2 cellular contexts compared by ENCODE assay signal in the genomic region with DNA sequence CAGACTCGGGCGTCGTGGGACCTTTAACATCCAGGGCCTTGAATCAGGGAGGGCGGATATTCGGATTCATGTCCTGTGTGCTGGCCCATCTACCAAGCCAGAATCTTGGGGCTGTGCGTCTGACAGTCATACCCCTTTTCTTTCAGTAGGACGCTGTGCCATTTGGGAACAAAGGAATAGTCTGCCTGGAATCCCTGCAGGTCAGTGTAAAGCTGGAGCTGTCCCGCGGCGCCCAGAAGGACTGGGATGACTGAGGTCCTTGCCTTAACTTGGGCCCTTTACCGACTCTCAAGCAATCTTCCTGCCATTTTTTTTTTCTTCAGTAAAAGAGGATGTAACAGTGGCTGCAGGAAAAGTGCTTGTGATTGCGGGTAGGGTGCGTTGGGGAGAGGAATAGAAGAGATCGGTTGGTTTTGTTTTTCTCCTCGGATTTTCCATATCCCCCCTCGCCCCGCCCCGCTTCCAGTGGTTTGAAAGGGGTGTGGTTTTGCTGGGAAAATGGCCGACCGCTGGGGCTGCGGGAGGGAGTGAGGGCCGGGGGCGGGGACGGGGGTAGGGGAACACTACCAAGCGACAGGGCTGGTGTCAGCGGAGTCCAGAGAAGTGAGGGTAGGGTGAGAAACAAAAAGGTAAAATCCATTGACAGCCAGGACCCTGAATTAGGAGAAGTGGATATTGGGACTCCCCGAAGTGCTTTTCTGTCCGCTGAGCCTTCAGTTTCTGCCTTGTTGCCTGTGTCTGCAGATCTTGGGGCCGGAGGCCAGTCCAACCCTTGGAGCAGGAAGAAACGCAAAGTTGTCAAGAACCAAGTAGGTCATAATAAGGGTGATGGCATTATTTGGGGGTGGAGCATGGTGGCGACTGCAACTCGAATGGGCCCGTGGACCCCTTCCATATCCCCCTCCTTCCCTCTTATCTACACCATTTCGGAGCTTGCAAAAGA.
TF ChIP-seq lines count a peak whose summit lies in the region.

No MANE protein-coding gene starts in this region.

TF ChIP-seq in HepG2, 621 proteins besides CTCF, POLR2A, EP300 and RAD21 (continued from another document):
- TF ChIP-seq, protein P1, sequence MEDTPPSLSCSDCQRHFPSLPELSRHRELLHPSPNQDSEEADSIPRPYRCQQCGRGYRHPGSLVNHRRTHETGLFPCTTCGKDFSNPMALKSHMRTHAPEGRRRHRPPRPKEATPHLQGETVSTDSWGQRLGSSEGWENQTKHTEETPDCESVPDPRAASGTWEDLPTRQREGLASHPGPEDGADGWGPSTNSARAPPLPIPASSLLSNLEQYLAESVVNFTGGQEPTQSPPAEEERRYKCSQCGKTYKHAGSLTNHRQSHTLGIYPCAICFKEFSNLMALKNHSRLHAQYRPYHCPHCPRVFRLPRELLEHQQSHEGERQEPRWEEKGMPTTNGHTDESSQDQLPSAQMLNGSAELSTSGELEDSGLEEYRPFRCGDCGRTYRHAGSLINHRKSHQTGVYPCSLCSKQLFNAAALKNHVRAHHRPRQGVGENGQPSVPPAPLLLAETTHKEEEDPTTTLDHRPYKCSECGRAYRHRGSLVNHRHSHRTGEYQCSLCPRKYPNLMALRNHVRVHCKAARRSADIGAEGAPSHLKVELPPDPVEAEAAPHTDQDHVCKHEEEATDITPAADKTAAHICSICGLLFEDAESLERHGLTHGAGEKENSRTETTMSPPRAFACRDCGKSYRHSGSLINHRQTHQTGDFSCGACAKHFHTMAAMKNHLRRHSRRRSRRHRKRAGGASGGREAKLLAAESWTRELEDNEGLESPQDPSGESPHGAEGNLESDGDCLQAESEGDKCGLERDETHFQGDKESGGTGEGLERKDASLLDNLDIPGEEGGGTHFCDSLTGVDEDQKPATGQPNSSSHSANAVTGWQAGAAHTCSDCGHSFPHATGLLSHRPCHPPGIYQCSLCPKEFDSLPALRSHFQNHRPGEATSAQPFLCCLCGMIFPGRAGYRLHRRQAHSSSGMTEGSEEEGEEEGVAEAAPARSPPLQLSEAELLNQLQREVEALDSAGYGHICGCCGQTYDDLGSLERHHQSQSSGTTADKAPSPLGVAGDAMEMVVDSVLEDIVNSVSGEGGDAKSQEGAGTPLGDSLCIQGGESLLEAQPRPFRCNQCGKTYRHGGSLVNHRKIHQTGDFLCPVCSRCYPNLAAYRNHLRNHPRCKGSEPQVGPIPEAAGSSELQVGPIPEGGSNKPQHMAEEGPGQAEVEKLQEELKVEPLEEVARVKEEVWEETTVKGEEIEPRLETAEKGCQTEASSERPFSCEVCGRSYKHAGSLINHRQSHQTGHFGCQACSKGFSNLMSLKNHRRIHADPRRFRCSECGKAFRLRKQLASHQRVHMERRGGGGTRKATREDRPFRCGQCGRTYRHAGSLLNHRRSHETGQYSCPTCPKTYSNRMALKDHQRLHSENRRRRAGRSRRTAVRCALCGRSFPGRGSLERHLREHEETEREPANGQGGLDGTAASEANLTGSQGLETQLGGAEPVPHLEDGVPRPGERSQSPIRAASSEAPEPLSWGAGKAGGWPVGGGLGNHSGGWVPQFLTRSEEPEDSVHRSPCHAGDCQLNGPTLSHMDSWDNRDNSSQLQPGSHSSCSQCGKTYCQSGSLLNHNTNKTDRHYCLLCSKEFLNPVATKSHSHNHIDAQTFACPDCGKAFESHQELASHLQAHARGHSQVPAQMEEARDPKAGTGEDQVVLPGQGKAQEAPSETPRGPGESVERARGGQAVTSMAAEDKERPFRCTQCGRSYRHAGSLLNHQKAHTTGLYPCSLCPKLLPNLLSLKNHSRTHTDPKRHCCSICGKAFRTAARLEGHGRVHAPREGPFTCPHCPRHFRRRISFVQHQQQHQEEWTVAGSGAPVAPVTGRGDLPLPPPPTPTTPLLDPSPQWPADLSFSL (CRISPR knock-in tag; IDR thresholded peaks at IDR 0.05) = no peak
- TF ChIP-seq, protein P2, sequence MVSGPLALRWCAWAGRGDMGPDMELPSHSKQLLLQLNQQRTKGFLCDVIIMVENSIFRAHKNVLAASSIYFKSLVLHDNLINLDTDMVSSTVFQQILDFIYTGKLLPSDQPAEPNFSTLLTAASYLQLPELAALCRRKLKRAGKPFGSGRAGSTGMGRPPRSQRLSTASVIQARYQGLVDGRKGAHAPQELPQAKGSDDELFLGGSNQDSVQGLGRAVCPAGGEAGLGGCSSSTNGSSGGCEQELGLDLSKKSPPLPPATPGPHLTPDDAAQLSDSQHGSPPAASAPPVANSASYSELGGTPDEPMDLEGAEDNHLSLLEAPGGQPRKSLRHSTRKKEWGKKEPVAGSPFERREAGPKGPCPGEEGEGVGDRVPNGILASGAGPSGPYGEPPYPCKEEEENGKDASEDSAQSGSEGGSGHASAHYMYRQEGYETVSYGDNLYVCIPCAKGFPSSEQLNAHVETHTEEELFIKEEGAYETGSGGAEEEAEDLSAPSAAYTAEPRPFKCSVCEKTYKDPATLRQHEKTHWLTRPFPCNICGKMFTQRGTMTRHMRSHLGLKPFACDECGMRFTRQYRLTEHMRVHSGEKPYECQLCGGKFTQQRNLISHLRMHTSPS (CRISPR knock-in tag; IDR thresholded peaks at IDR 0.05; ENCODE audit: low read depth) = no peak
- TF ChIP-seq ZNF629 (CRISPR knock-in tag; conservative IDR thresholded peaks at IDR 0.05) = no peak
- TF ChIP-seq SMC3 (IDR thresholded peaks at IDR 0.05; ENCODE audit: low read length) = no peak
- no peak for TF ChIP-seq ZNF251 (CRISPR knock-in tag; IDR thresholded peaks at IDR 0.05)
- TF ChIP-seq SMAD9 (CRISPR knock-in tag; IDR thresholded peaks at IDR 0.05) = no peak
- no peak for TF ChIP-seq HDAC6 (IDR thresholded peaks at IDR 0.05; ENCODE audit: low read depth, low read length)
- no peak for TF ChIP-seq KDM4B (CRISPR knock-in tag; IDR thresholded peaks at IDR 0.05)
- TF ChIP-seq CHD2 (IDR thresholded peaks at IDR 0.05; ENCODE audit: low read depth, low read length) = no peak
- TF ChIP-seq, protein P3, sequence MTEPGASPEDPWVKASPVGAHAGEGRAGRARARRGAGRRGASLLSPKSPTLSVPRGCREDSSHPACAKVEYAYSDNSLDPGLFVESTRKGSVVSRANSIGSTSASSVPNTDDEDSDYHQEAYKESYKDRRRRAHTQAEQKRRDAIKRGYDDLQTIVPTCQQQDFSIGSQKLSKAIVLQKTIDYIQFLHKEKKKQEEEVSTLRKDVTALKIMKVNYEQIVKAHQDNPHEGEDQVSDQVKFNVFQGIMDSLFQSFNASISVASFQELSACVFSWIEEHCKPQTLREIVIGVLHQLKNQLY (CRISPR knock-in tag; IDR thresholded peaks at IDR 0.05) = no peak
- TF ChIP-seq GLI4 (CRISPR knock-in tag; IDR thresholded peaks at IDR 0.05; ENCODE audit: borderline replicate concordance) = no peak
- TF ChIP-seq MEIS1 (CRISPR knock-in tag; IDR thresholded peaks at IDR 0.05; ENCODE audit: borderline replicate concordance) = no peak
- no peak for TF ChIP-seq ZNF562 (CRISPR knock-in tag; IDR thresholded peaks at IDR 0.05; ENCODE audit: borderline replicate concordance)
- TF ChIP-seq, protein P4, sequence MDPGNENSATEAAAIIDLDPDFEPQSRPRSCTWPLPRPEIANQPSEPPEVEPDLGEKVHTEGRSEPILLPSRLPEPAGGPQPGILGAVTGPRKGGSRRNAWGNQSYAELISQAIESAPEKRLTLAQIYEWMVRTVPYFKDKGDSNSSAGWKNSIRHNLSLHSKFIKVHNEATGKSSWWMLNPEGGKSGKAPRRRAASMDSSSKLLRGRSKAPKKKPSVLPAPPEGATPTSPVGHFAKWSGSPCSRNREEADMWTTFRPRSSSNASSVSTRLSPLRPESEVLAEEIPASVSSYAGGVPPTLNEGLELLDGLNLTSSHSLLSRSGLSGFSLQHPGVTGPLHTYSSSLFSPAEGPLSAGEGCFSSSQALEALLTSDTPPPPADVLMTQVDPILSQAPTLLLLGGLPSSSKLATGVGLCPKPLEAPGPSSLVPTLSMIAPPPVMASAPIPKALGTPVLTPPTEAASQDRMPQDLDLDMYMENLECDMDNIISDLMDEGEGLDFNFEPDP (CRISPR knock-in tag; conservative IDR thresholded peaks at IDR 0.05) = no peak
- no peak for TF ChIP-seq SIN3B (IDR thresholded peaks at IDR 0.05; ENCODE audit: low read length)

TF ChIP-seq in WTC11, 78 proteins besides CTCF, POLR2A, EP300 and RAD21 (continued from another document):
- TF ChIP-seq, protein P5, sequence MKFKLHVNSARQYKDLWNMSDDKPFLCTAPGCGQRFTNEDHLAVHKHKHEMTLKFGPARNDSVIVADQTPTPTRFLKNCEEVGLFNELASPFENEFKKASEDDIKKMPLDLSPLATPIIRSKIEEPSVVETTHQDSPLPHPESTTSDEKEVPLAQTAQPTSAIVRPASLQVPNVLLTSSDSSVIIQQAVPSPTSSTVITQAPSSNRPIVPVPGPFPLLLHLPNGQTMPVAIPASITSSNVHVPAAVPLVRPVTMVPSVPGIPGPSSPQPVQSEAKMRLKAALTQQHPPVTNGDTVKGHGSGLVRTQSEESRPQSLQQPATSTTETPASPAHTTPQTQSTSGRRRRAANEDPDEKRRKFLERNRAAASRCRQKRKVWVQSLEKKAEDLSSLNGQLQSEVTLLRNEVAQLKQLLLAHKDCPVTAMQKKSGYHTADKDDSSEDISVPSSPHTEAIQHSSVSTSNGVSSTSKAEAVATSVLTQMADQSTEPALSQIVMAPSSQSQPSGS (CRISPR knock-in tag; IDR thresholded peaks at IDR 0.05; ENCODE audit: borderline replicate concordance, low read depth) = no peak
- TF ChIP-seq CBFB (CRISPR knock-in tag; IDR thresholded peaks at IDR 0.05; ENCODE audit: low read depth) (no peak), KAT7 (CRISPR knock-in tag; IDR thresholded peaks at IDR 0.05; ENCODE audit: borderline replicate concordance) (no peak), FOXK1 (CRISPR knock-in tag; IDR thresholded peaks at IDR 0.05) (no peak), TEAD1 (CRISPR knock-in tag; IDR thresholded peaks at IDR 0.05) (no peak), CREM (CRISPR knock-in tag; IDR thresholded peaks at IDR 0.05) (no peak), IRF2 (CRISPR knock-in tag; IDR thresholded peaks at IDR 0.05; ENCODE audit: borderline replicate concordance, low read depth) (no peak), SOX15 (CRISPR knock-in tag; IDR thresholded peaks at IDR 0.05) (no peak), FOXP1 (CRISPR knock-in tag; IDR thresholded peaks at IDR 0.05; ENCODE audit: borderline replicate concordance) (no peak)
- TF ChIP-seq, protein P6, sequence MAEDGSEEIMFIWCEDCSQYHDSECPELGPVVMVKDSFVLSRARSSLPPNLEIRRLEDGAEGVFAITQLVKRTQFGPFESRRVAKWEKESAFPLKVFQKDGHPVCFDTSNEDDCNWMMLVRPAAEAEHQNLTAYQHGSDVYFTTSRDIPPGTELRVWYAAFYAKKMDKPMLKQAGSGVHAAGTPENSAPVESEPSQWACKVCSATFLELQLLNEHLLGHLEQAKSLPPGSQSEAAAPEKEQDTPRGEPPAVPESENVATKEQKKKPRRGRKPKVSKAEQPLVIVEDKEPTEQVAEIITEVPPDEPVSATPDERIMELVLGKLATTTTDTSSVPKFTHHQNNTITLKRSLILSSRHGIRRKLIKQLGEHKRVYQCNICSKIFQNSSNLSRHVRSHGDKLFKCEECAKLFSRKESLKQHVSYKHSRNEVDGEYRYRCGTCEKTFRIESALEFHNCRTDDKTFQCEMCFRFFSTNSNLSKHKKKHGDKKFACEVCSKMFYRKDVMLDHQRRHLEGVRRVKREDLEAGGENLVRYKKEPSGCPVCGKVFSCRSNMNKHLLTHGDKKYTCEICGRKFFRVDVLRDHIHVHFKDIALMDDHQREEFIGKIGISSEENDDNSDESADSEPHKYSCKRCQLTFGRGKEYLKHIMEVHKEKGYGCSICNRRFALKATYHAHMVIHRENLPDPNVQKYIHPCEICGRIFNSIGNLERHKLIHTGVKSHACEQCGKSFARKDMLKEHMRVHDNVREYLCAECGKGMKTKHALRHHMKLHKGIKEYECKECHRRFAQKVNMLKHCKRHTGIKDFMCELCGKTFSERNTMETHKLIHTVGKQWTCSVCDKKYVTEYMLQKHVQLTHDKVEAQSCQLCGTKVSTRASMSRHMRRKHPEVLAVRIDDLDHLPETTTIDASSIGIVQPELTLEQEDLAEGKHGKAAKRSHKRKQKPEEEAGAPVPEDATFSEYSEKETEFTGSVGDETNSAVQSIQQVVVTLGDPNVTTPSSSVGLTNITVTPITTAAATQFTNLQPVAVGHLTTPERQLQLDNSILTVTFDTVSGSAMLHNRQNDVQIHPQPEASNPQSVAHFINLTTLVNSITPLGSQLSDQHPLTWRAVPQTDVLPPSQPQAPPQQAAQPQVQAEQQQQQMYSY (CRISPR knock-in tag; IDR thresholded peaks at IDR 0.05) = no peak
- TF ChIP-seq, protein P7, sequence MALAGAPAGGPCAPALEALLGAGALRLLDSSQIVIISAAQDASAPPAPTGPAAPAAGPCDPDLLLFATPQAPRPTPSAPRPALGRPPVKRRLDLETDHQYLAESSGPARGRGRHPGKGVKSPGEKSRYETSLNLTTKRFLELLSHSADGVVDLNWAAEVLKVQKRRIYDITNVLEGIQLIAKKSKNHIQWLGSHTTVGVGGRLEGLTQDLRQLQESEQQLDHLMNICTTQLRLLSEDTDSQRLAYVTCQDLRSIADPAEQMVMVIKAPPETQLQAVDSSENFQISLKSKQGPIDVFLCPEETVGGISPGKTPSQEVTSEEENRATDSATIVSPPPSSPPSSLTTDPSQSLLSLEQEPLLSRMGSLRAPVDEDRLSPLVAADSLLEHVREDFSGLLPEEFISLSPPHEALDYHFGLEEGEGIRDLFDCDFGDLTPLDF (CRISPR knock-in tag; IDR thresholded peaks at IDR 0.05) = no peak
- TF ChIP-seq, protein P8, sequence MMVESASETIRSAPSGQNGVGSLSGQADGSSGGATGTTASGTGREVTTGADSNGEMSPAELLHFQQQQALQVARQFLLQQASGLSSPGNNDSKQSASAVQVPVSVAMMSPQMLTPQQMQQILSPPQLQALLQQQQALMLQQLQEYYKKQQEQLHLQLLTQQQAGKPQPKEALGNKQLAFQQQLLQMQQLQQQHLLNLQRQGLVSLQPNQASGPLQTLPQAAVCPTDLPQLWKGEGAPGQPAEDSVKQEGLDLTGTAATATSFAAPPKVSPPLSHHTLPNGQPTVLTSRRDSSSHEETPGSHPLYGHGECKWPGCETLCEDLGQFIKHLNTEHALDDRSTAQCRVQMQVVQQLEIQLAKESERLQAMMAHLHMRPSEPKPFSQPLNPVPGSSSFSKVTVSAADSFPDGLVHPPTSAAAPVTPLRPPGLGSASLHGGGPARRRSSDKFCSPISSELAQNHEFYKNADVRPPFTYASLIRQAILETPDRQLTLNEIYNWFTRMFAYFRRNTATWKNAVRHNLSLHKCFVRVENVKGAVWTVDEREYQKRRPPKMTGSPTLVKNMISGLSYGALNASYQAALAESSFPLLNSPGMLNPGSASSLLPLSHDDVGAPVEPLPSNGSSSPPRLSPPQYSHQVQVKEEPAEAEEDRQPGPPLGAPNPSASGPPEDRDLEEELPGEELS (CRISPR knock-in tag; IDR thresholded peaks at IDR 0.05) = no peak
- TF ChIP-seq, protein P9, sequence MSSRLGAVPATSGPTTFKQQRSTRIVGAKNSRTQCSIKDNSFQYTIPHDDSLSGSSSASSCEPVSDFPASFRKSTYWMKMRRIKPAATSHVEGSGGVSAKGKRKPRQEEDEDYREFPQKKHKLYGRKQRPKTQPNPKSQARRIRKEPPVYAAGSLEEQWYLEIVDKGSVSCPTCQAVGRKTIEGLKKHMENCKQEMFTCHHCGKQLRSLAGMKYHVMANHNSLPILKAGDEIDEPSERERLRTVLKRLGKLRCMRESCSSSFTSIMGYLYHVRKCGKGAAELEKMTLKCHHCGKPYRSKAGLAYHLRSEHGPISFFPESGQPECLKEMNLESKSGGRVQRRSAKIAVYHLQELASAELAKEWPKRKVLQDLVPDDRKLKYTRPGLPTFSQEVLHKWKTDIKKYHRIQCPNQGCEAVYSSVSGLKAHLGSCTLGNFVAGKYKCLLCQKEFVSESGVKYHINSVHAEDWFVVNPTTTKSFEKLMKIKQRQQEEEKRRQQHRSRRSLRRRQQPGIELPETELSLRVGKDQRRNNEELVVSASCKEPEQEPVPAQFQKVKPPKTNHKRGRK (CRISPR knock-in tag; IDR thresholded peaks at IDR 0.05; ENCODE audit: borderline replicate concordance) = no peak
- TF ChIP-seq, protein P10, sequence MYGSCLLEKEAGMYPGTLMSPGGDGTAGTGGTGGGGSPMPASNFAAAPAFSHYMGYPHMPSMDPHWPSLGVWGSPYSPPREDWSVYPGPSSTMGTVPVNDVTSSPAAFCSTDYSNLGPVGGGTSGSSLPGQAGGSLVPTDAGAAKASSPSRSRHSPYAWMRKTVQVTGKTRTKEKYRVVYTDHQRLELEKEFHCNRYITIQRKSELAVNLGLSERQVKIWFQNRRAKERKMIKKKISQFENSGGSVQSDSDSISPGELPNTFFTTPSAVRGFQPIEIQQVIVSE (CRISPR knock-in tag; IDR thresholded peaks at IDR 0.05; ENCODE audit: borderline replicate concordance) = no peak
